ENCODE assay signal across 1 cellular context in genomic region chr19:48835734-48836088, GRCh38.
TF ChIP-seq lines count a peak whose summit lies in the region.

No MANE protein-coding gene starts in this region.

TF ChIP-seq in WTC11, 78 proteins besides CTCF, POLR2A, EP300 and RAD21 (continued from another document):
- no peak for TF ChIP-seq ZNF425 (CRISPR knock-in tag; conservative IDR thresholded peaks at IDR 0.05)
- no peak for TF ChIP-seq E2F4 (CRISPR knock-in tag; IDR thresholded peaks at IDR 0.05; ENCODE audit: borderline replicate concordance, low read depth)
